ENCODE assay signal across 5 cellular contexts in genomic region chr15:30349803-30350202, GRCh38. TPM values are rescaled to one million over a fixed set of nuclear protein-coding genes. Genes with fewer than 3 reads are reported as not detected.
"Had no signal": no experiment of that assay in that cellular context is flagged by ENCODE, and none has a peak within 500 bp of the region (broad histone marks: within the 10 kb centered on the region; RNA-seq: fewer than 3 reads in every experiment).

No MANE protein-coding gene starts in this region.

RNA-seq across cellular contexts. Expression of gene CHRFAM7A, which starts 43.5 kb away (rescaled TPM):
- total RNA-seq: activated B cell treated with CpG ODN at 0.5 μM for 24 hours; activated CD4-positive, alpha-beta T cell treated with anti-CD3 and anti-CD28 coated beads for 36 hours; activated CD4-positive, alpha-beta T cell treated with anti-CD3 and anti-CD28 coated beads, Interleukin-2, amount 10 ng/mL, durations not matched to agents 24 days and 14 days; activated CD4-positive, alpha-beta T cell treated with anti-CD3 and anti-CD28 coated beads, Interleukin-2, amount 10 ng/mL, durations not matched to agents 7 days and 5 days; T-helper 17 cell had no signal
